1 cellular context compared by ENCODE assay signal in the genomic region with DNA sequence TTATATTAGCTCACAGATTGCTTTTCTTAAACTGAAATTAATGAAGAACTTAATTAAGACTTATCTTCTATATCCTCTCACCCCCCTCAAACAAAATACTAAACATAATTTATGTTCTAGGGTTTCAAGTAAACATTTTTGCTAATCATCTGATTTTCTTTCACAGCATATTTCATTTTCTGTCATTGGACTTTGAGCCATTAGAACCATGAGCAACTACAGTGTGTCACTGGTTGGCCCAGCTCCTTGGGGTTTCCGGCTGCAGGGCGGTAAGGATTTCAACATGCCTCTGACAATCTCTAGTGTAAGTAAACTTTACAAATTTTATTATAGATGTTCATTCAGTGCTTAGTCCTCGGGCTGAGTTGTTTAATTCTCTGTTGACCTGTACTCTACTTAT.
A peak's percentile ranks its signal among the peaks of the same experiment; 100 is the strongest.
TF ChIP-seq lines count a peak whose summit lies in the region.

No MANE protein-coding gene starts in this region.

TF ChIP-seq in HepG2, 621 proteins besides CTCF, POLR2A, EP300 and RAD21 (continued from another document and continues in another):
- TF ChIP-seq, protein P1, sequence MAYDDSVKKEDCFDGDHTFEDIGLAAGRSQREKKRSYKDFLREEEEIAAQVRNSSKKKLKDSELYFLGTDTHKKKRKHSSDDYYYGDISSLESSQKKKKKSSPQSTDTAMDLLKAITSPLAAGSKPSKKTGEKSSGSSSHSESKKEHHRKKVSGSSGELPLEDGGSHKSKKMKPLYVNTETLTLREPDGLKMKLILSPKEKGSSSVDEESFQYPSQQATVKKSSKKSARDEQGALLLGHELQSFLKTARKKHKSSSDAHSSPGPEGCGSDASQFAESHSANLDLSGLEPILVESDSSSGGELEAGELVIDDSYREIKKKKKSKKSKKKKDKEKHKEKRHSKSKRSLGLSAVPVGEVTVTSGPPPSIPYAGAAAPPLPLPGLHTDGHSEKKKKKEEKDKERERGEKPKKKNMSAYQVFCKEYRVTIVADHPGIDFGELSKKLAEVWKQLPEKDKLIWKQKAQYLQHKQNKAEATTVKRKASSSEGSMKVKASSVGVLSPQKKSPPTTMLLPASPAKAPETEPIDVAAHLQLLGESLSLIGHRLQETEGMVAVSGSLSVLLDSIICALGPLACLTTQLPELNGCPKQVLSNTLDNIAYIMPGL (CRISPR knock-in tag; IDR thresholded peaks at IDR 0.05; ENCODE audit: borderline replicate concordance in 1 of 2, low read depth in 1 of 2), result no peak
- no peak for TF ChIP-seq GABPA (IDR thresholded peaks at IDR 0.05; ENCODE audit: low read depth, low read length)
- peak; percentile 51 for TF ChIP-seq GABPA (CRISPR knock-in tag; IDR thresholded peaks at IDR 0.05; ENCODE audit: low read depth)
- TF ChIP-seq ZNF484 (CRISPR knock-in tag; IDR thresholded peaks at IDR 0.05; ENCODE audit: borderline replicate concordance, low read depth), result no peak
- peak; percentile 65; the same call in 1 of the 2 replicates for TF ChIP-seq ZSCAN9 (CRISPR knock-in tag; IDR thresholded peaks at IDR 0.05; ENCODE audit: borderline replicate concordance)
- no peak for TF ChIP-seq ZNF274 (CRISPR knock-in tag; IDR thresholded peaks at IDR 0.05)
- TF ChIP-seq, protein P2, sequence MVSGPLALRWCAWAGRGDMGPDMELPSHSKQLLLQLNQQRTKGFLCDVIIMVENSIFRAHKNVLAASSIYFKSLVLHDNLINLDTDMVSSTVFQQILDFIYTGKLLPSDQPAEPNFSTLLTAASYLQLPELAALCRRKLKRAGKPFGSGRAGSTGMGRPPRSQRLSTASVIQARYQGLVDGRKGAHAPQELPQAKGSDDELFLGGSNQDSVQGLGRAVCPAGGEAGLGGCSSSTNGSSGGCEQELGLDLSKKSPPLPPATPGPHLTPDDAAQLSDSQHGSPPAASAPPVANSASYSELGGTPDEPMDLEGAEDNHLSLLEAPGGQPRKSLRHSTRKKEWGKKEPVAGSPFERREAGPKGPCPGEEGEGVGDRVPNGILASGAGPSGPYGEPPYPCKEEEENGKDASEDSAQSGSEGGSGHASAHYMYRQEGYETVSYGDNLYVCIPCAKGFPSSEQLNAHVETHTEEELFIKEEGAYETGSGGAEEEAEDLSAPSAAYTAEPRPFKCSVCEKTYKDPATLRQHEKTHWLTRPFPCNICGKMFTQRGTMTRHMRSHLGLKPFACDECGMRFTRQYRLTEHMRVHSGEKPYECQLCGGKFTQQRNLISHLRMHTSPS (CRISPR knock-in tag; IDR thresholded peaks at IDR 0.05; ENCODE audit: low read depth), result no peak
- no peak for TF ChIP-seq FOXP1 (IDR thresholded peaks at IDR 0.05)
- TF ChIP-seq FOXP1 (CRISPR knock-in tag; IDR thresholded peaks at IDR 0.05), result no peak
- peak; percentile 82 for TF ChIP-seq HNF4A (CRISPR knock-in tag; IDR thresholded peaks at IDR 0.05)
- TF ChIP-seq, protein P3, sequence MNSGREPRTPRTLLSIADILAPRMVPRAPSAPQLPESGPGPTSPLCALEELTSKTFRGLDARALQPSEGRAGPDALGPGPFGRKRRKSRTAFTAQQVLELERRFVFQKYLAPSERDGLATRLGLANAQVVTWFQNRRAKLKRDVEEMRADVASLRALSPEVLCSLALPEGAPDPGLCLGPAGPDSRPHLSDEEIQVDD (CRISPR knock-in tag; IDR thresholded peaks at IDR 0.05; ENCODE audit: borderline replicate concordance), result no peak
- peak; percentile 69; the same call in 1 of the 2 replicates for TF ChIP-seq ETV5 (CRISPR knock-in tag; IDR thresholded peaks at IDR 0.05; ENCODE audit: borderline replicate concordance)
- TF ChIP-seq IKZF1 (IDR thresholded peaks at IDR 0.05), result no peak
- TF ChIP-seq RFX3 (CRISPR knock-in tag; IDR thresholded peaks at IDR 0.05), result no peak
- no peak for TF ChIP-seq DNMT3B (CRISPR knock-in tag; conservative IDR thresholded peaks at IDR 0.05)
- no peak for TF ChIP-seq GLI4 (CRISPR knock-in tag; IDR thresholded peaks at IDR 0.05; ENCODE audit: borderline replicate concordance)
- TF ChIP-seq GATAD1 (CRISPR knock-in tag; IDR thresholded peaks at IDR 0.05), result no peak
- no peak for TF ChIP-seq SP140L (CRISPR knock-in tag; IDR thresholded peaks at IDR 0.05; ENCODE audit: borderline replicate concordance)
- no peak for TF ChIP-seq ZNF776 (CRISPR knock-in tag; IDR thresholded peaks at IDR 0.05)
- TF ChIP-seq CBX5 (CRISPR knock-in tag; IDR thresholded peaks at IDR 0.05; ENCODE audit: borderline replicate concordance), result no peak
- TF ChIP-seq HCFC1 (IDR thresholded peaks at IDR 0.05; ENCODE audit: low read depth, low read length), result no peak
- TF ChIP-seq, protein P4, sequence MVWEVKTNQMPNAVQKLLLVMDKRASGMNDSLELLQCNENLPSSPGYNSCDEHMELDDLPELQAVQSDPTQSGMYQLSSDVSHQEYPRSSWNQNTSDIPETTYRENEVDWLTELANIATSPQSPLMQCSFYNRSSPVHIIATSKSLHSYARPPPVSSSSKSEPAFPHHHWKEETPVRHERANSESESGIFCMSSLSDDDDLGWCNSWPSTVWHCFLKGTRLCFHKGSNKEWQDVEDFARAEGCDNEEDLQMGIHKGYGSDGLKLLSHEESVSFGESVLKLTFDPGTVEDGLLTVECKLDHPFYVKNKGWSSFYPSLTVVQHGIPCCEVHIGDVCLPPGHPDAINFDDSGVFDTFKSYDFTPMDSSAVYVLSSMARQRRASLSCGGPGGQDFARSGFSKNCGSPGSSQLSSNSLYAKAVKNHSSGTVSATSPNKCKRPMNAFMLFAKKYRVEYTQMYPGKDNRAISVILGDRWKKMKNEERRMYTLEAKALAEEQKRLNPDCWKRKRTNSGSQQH (CRISPR knock-in tag; IDR thresholded peaks at IDR 0.05; ENCODE audit: low read depth), result no peak
- TF ChIP-seq, protein P5, sequence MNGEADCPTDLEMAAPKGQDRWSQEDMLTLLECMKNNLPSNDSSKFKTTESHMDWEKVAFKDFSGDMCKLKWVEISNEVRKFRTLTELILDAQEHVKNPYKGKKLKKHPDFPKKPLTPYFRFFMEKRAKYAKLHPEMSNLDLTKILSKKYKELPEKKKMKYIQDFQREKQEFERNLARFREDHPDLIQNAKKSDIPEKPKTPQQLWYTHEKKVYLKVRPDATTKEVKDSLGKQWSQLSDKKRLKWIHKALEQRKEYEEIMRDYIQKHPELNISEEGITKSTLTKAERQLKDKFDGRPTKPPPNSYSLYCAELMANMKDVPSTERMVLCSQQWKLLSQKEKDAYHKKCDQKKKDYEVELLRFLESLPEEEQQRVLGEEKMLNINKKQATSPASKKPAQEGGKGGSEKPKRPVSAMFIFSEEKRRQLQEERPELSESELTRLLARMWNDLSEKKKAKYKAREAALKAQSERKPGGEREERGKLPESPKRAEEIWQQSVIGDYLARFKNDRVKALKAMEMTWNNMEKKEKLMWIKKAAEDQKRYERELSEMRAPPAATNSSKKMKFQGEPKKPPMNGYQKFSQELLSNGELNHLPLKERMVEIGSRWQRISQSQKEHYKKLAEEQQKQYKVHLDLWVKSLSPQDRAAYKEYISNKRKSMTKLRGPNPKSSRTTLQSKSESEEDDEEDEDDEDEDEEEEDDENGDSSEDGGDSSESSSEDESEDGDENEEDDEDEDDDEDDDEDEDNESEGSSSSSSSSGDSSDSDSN (CRISPR knock-in tag; IDR thresholded peaks at IDR 0.05), result no peak
- TF ChIP-seq, protein P6, sequence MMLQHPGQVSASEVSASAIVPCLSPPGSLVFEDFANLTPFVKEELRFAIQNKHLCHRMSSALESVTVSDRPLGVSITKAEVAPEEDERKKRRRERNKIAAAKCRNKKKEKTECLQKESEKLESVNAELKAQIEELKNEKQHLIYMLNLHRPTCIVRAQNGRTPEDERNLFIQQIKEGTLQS (CRISPR knock-in tag; IDR thresholded peaks at IDR 0.05), result no peak
- TF ChIP-seq ZC3H4 (CRISPR knock-in tag; IDR thresholded peaks at IDR 0.05; ENCODE audit: borderline replicate concordance), result no peak
- TF ChIP-seq, protein P7, sequence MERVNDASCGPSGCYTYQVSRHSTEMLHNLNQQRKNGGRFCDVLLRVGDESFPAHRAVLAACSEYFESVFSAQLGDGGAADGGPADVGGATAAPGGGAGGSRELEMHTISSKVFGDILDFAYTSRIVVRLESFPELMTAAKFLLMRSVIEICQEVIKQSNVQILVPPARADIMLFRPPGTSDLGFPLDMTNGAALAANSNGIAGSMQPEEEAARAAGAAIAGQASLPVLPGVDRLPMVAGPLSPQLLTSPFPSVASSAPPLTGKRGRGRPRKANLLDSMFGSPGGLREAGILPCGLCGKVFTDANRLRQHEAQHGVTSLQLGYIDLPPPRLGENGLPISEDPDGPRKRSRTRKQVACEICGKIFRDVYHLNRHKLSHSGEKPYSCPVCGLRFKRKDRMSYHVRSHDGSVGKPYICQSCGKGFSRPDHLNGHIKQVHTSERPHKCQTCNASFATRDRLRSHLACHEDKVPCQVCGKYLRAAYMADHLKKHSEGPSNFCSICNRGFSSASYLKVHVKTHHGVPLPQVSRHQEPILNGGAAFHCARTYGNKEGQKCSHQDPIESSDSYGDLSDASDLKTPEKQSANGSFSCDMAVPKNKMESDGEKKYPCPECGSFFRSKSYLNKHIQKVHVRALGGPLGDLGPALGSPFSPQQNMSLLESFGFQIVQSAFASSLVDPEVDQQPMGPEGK (CRISPR knock-in tag; IDR thresholded peaks at IDR 0.05), result 0 out of 2 replicates have a peak, but pooled peaks have one; percentile 21
- TF ChIP-seq, protein P8, sequence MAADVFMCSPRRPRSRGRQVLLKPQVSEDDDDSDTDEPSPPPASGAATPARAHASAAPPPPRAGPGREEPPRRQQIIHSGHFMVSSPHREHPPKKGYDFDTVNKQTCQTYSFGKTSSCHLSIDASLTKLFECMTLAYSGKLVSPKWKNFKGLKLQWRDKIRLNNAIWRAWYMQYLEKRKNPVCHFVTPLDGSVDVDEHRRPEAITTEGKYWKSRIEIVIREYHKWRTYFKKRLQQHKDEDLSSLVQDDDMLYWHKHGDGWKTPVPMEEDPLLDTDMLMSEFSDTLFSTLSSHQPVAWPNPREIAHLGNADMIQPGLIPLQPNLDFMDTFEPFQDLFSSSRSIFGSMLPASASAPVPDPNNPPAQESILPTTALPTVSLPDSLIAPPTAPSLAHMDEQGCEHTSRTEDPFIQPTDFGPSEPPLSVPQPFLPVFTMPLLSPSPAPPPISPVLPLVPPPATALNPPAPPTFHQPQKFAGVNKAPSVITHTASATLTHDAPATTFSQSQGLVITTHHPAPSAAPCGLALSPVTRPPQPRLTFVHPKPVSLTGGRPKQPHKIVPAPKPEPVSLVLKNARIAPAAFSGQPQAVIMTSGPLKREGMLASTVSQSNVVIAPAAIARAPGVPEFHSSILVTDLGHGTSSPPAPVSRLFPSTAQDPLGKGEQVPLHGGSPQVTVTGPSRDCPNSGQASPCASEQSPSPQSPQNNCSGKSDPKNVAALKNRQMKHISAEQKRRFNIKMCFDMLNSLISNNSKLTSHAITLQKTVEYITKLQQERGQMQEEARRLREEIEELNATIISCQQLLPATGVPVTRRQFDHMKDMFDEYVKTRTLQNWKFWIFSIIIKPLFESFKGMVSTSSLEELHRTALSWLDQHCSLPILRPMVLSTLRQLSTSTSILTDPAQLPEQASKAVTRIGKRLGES (CRISPR knock-in tag; IDR thresholded peaks at IDR 0.05; ENCODE audit: borderline replicate concordance), result no peak
- TF ChIP-seq ZNF138 (CRISPR knock-in tag; IDR thresholded peaks at IDR 0.05; ENCODE audit: low read depth), result no peak
- TF ChIP-seq, protein P9, sequence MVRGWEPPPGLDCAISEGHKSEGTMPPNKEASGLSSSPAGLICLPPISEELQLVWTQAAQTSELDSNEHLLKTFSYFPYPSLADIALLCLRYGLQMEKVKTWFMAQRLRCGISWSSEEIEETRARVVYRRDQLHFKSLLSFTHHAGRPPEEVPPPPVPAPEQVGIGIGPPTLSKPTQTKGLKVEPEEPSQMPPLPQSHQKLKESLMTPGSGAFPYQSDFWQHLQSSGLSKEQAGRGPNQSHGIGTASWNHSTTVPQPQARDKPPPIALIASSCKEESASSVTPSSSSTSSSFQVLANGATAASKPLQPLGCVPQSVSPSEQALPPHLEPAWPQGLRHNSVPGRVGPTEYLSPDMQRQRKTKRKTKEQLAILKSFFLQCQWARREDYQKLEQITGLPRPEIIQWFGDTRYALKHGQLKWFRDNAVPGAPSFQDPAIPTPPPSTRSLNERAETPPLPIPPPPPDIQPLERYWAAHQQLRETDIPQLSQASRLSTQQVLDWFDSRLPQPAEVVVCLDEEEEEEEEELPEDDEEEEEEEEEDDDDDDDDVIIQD (CRISPR knock-in tag; IDR thresholded peaks at IDR 0.05; ENCODE audit: low read depth), result peak; percentile 66; the same call in 1 of the 2 replicates
- no peak for TF ChIP-seq MTF2 (CRISPR knock-in tag; IDR thresholded peaks at IDR 0.05; ENCODE audit: borderline replicate concordance)
- peak in 1 of 2 experiments; percentile 42; a peak in 1 of 4 replicates for TF ChIP-seq KLF16 (CRISPR knock-in tag; IDR thresholded peaks at IDR 0.05)
- no peak for TF ChIP-seq ZNF251 (CRISPR knock-in tag; IDR thresholded peaks at IDR 0.05)
- TF ChIP-seq ZBTB3 (CRISPR knock-in tag; IDR thresholded peaks at IDR 0.05; ENCODE audit: borderline replicate concordance, low read depth), result no peak
- TF ChIP-seq NR2C2 (CRISPR knock-in tag; IDR thresholded peaks at IDR 0.05; ENCODE audit: borderline replicate concordance), result no peak
- TF ChIP-seq, protein P10, sequence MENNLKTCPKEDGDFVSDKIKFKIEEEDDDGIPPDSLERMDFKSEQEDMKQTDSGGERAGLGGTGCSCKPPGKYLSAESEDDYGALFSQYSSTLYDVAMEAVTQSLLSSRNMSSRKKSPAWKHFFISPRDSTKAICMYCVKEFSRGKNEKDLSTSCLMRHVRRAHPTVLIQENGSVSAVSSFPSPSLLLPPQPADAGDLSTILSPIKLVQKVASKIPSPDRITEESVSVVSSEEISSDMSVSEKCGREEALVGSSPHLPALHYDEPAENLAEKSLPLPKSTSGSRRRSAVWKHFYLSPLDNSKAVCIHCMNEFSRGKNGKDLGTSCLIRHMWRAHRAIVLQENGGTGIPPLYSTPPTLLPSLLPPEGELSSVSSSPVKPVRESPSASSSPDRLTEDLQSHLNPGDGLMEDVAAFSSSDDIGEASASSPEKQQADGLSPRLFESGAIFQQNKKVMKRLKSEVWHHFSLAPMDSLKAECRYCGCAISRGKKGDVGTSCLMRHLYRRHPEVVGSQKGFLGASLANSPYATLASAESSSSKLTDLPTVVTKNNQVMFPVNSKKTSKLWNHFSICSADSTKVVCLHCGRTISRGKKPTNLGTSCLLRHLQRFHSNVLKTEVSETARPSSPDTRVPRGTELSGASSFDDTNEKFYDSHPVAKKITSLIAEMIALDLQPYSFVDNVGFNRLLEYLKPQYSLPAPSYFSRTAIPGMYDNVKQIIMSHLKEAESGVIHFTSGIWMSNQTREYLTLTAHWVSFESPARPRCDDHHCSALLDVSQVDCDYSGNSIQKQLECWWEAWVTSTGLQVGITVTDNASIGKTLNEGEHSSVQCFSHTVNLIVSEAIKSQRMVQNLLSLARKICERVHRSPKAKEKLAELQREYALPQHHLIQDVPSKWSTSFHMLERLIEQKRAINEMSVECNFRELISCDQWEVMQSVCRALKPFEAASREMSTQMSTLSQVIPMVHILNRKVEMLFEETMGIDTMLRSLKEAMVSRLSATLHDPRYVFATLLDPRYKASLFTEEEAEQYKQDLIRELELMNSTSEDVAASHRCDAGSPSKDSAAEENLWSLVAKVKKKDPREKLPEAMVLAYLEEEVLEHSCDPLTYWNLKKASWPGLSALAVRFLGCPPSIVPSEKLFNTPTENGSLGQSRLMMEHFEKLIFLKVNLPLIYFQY (CRISPR knock-in tag; IDR thresholded peaks at IDR 0.05; ENCODE audit: borderline replicate concordance), result no peak
- TF ChIP-seq ELF3 (CRISPR knock-in tag; IDR thresholded peaks at IDR 0.05), result peak; percentile 52; the same call in 1 of the 2 replicates
- no peak for TF ChIP-seq ATF7-NPFF (CRISPR knock-in tag; IDR thresholded peaks at IDR 0.05; ENCODE audit: low read depth)
- no peak for TF ChIP-seq HOXD1 (CRISPR knock-in tag; IDR thresholded peaks at IDR 0.05)
- TF ChIP-seq TAF15 (IDR thresholded peaks at IDR 0.05; ENCODE audit: low read depth, low read length, poor library complexity, severe bottlenecking), result no peak
